In the genomic region with DNA sequence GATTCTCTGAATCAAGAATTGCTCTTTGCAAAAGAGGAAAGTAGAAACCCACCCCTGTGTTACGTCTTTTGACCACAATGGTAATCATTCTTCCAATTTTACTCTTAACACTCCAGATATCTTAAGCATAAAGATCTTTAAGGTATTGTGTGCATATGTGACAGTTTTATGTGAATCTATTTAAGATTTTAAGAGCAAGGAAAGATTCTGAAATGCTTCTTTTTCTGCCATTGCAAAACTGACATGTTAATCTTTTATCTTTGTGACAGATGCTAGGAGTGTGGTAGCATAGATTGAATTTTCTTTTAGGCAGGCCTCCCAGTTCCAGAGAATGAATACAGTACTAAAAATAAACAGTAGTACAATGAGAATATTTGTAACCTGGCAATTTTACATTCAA, we compare ENCODE assay signal across 25 cellular contexts.
"Had no signal": no experiment of that assay in that cellular context is flagged by ENCODE, and none has a peak within 500 bp of the region (broad histone marks: within the 10 kb centered on the region; RNA-seq: fewer than 3 reads in every experiment).

No MANE protein-coding gene starts in this region.

- H3K36me3 ChIP-seq: colonic mucosa, esophagus muscularis mucosa, gastrocnemius medialis had no signal

- H3K9me3 ChIP-seq: colonic mucosa, esophagus muscularis mucosa, gastrocnemius medialis had no signal

- H3K4me3 ChIP-seq: colonic mucosa, esophagus muscularis mucosa, gastrocnemius medialis had no signal

- H3K27me3 ChIP-seq: colonic mucosa, esophagus muscularis mucosa, foreskin keratinocyte, gastrocnemius medialis had no signal

- H3K4me1 ChIP-seq: colonic mucosa, esophagus muscularis mucosa, foreskin keratinocyte had no signal

- H3K27ac ChIP-seq: colonic mucosa, esophagus muscularis mucosa, foreskin keratinocyte, gastrocnemius medialis had no signal

- DNase-seq: activated CD4-positive, alpha-beta memory T cell treated with anti-CD3 and anti-CD28 coated beads for 36 hours; activated CD4-positive, alpha-beta T cell treated with anti-CD3 and anti-CD28 coated beads for 36 hours; activated CD4-positive, alpha-beta T cell treated with anti-CD3 and anti-CD28 coated beads, Interleukin-2, amount 10 ng/mL, durations not matched to agents 24 days and 14 days; activated CD4-positive, CD25-positive, alpha-beta regulatory T cell; activated CD4-positive, CD25-positive, alpha-beta regulatory T cell treated with anti-CD3 and anti-CD28 coated beads, Interleukin-2, amount 50 U/mL, for 72 hours; activated CD8-positive, alpha-beta memory T cell treated with anti-CD3 and anti-CD28 coated beads, Interleukin-2, amount 10 ng/mL, durations not matched to agents 7 days and 5 days; activated CD8-positive, alpha-beta memory T cell treated with anti-CD3 and anti-CD28 coated beads, Interleukin-2, amount 50 U/mL, for 4 hours; activated CD8-positive, alpha-beta T cell treated with anti-CD3 and anti-CD28 coated beads, Interleukin-2, amount 10 ng/mL, durations not matched to agents 7 days and 5 days; activated gamma-delta T cell; activated naive CD4-positive, alpha-beta T cell treated with anti-CD3 and anti-CD28 coated beads, Interleukin-2, amount 50 U/mL, for 16 hours; activated naive CD4-positive, alpha-beta T cell treated with Interleukin-2 at 50 U/mL for 16 hours; activated T-cell treated with anti-CD3 and anti-CD28 coated beads, Interleukin-2, amount 50 U/mL, for 1 hour; activated T-cell treated with anti-CD3 and anti-CD28 coated beads, Interleukin-2, amount 50 U/mL, for 48 hours; amniotic stem cell; cerebellar nuclear complex; colonic mucosa; effector CD8-positive, alpha-beta T cell; erythroblast; foreskin keratinocyte; gastrocnemius medialis; glutamatergic neuron; T-helper 1 cell; T-helper 17 cell; T1000 had no signal
